Comparison of ENCODE assay signal across 8 cellular contexts in genomic region chr16:85555549-85556455, GRCh38. TPM values are rescaled to one million over a fixed set of nuclear protein-coding genes. Genes with fewer than 3 reads are reported as not detected.
DNase-seq lines count a peak whose midpoint lies in the region; TF ChIP-seq lines count a peak whose summit lies in the region.

No MANE protein-coding gene starts in this region.

- H3K9ac ChIP-seq in liver (ENCODE audit: low read depth in 1 of 2, low read length in 2 of 2), result peak overlapping the region; percentile 47 to 96

- no peak for TF ChIP-seq CTCF in liver (IDR thresholded peaks at IDR 0.05; ENCODE audit: low read depth, low read length, missing input control)

- TF ChIP-seq RAD21 in liver (IDR thresholded peaks at IDR 0.05), result peak in 1 of 2 donors; percentile 17

- H3K4me3 ChIP-seq in liver (ENCODE audit: low read depth in 1 of 3, low read length in 3 of 3) (peak overlapping the region; percentile 69 to 95 (median 79)), thymus (ENCODE audit: low read length) (peak overlapping the region; percentile 97)

- H3K27me3 ChIP-seq in liver (ENCODE audit: control insufficient read depth in 4 of 4, insufficient read depth in 4 of 4, low read length in 3 of 4) (no peaks in the 10 kb centered on the region), thymus (ENCODE audit: control insufficient read depth, insufficient read depth) (no peaks in the 10 kb centered on the region)

- under 1% methylated on average over 51 of the region's 51 CpGs for WGBS in liver
- under 1% methylated on average over 51 of the region's 51 CpGs for WGBS in thymus

- DNase-seq in D341Med (ENCODE audit: low spot score), result peak; percentile 51
- DNase-seq in HEK293T (ENCODE audit: extremely low spot score), result peak; percentile 48
- peak; percentile 33 for DNase-seq in RPMI7951 (ENCODE audit: low read depth)
- DNase-seq in central memory CD4-positive, alpha-beta T cell, result peak; percentile 24
- no peak for DNase-seq in mesenteric fat pad (ENCODE audit: low spot score)
- DNase-seq in globus pallidus (ENCODE audit: low spot score), result no peak

- H3K36me3 ChIP-seq in liver (ENCODE audit: control insufficient read depth in 4 of 4, insufficient read depth in 3 of 4, low read depth in 1 of 4, low read length in 3 of 4) (no peaks in the 10 kb centered on the region), thymus (ENCODE audit: control insufficient read depth, insufficient read depth) (peaks cover 4% of the 10 kb centered on the region)

- peak overlapping the region; percentile 97 to 99 for H3K27ac ChIP-seq in liver (ENCODE audit: low read depth in 1 of 2, low read length in 2 of 2)
- H3K27ac ChIP-seq in thymus (ENCODE audit: low read depth), result peak overlapping the region; percentile 97

- POLR2A ChIA-PET in HEK293T (lab: Yijun Ruan, JAX), result interaction anchor here (0.8 to 2.5 kb wide), 3 partner anchors 13 to 57 kb away, joined by 3 to 11 read pairs (median 9); partner anchors contain the start of gene GSE1

- H3K9me3 ChIP-seq in liver (ENCODE audit: control insufficient read depth in 4 of 4, low read length in 3 of 4) (no peaks in the 10 kb centered on the region), thymus (ENCODE audit: control insufficient read depth) (no peaks in the 10 kb centered on the region)

- H3K4me1 ChIP-seq in liver (ENCODE audit: control insufficient read depth in 4 of 4, insufficient read depth in 4 of 4, low read length in 3 of 4) (peaks cover 14 to 50% (median 38%) of the 10 kb centered on the region in 4 donors), thymus (ENCODE audit: control insufficient read depth, insufficient read depth, low read length) (peaks cover 13% of the 10 kb centered on the region)

- CTCF ChIA-PET in HEK293T (lab: Yijun Ruan, JAX), result interaction anchor here (1.0 kb wide), 1 partner anchor 60 kb away, joined by 6 read pairs; no protein-coding TSS in a partner anchor

TF ChIP-seq in HEK293T, 16 proteins besides CTCF, POLR2A, EP300 and RAD21:
- TF ChIP-seq ZNF384 (IDR thresholded peaks at IDR 0.05), result 0 out of 2 replicates have a peak, but pooled peaks have one; percentile 9
- TF ChIP-seq HDGF (IDR thresholded peaks at IDR 0.05; ENCODE audit: borderline replicate concordance), result no peak

TF ChIP-seq in liver, 16 proteins besides CTCF, POLR2A, EP300 and RAD21:
- TF ChIP-seq HNF4A (conservative IDR thresholded peaks at IDR 0.05), result peak in 1 of 2 donors; percentile 7
- TF ChIP-seq GABPA (IDR thresholded peaks at IDR 0.05 in 1 of 2, conservative IDR thresholded peaks at IDR 0.05 in 1 of 2), result no peak

RNA-seq across cellular contexts. Expression of gene GSE1, which starts 57.3 kb away (rescaled TPM):
- 7.0 and 10.1 TPM in 2 replicates for total RNA-seq in RPMI7951 (2014; rRNA removed; shearing (Covaris generic))
- total RNA-seq in liver (10 to 100 TPM; 35.9 to 37.7 TPM), mesenteric fat pad (129 TPM)
- polyA plus RNA-seq in liver (10 to 100 TPM in 1 of 2 donors, 1 to 10 TPM in 1; 9.9 to 14.4 TPM), thymus (29.9 TPM)

Comparison
In these comparisons a context has a peak if more than half of its experiments do, and no peak if none do; other contexts are left out.
1. DNase-seq: peak in D341Med (single experiment), HEK293T (single experiment), RPMI7951 (single experiment) and central memory CD4-positive, alpha-beta T cell (single experiment); none in mesenteric fat pad (single experiment) and globus pallidus (single experiment).